8 cellular contexts compared by ENCODE assay signal in genomic region chr12:96445743-96446655, GRCh38. TPM values are rescaled to one million over a fixed set of nuclear protein-coding genes. Genes with fewer than 3 reads are reported as not detected.
A peak's percentile ranks its signal among the peaks of the same experiment; 100 is the strongest.
DNase-seq lines count a peak whose midpoint lies in the region; ATAC-seq and TF ChIP-seq lines count a peak whose summit lies in the region.

No MANE protein-coding gene starts in this region.

- no peak for TF ChIP-seq EP300 in esophagus muscularis mucosa (IDR thresholded peaks at IDR 0.05)

- no peak for TF ChIP-seq CTCF in esophagus muscularis mucosa (IDR thresholded peaks at IDR 0.05)

- POLR2A ChIA-PET in activated CD4-positive, alpha-beta T cell treated with anti-CD3 and anti-CD28 coated beads, Interleukin-2, amount 10 ng/mL, durations not matched to agents 7 days and 5 days (lab: Charles Lee), result interaction anchor here (0.6 to 1.2 kb wide), 2 partner anchors 11 to 39 kb away, joined by 3 read pairs; no protein-coding TSS in a partner anchor

- ATAC-seq in CD4-positive, CD25-positive, alpha-beta regulatory T cell (ENCODE audit: low read depth in 2 of 2), result peak; percentile 99
- ATAC-seq in GM19468 (IDR thresholded peaks at IDR 0.05; ENCODE audit: extremely low read depth, unreplicated experiment), result peak; percentile 97

- peak overlapping the region; percentile 94 to 97 (median 95) for H3K27ac Mint-ChIP-seq in CD4-positive, CD25-positive, alpha-beta regulatory T cell
- H3K27ac Mint-ChIP-seq in activated CD4-positive, alpha-beta T cell treated with anti-CD3 and anti-CD28 coated beads, Interleukin-2, amount 10 ng/mL, durations not matched to agents 7 days and 5 days, result peak overlapping the region; percentile 95

- no peaks in the 10 kb centered on the region for H3K27me3 ChIP-seq in CD4-positive, CD25-positive, alpha-beta regulatory T cell (ENCODE audit: control insufficient read depth, insufficient read depth, low read length)
- H3K27me3 ChIP-seq in esophagus muscularis mucosa, result no peaks in the 10 kb centered on the region

- CTCF ChIA-PET in activated CD4-positive, alpha-beta T cell treated with anti-CD3 and anti-CD28 coated beads, Interleukin-2, amount 10 ng/mL, durations not matched to agents 7 days and 5 days (lab: Charles Lee), result interaction anchor here (0.6 to 3.0 kb wide), 16 partner anchors 8 to 266 kb away, joined by 3 to 27 read pairs (median 5); partner anchors contain the start of genes CDK17 and CFAP54

- H3K4me3 ChIP-seq in CD4-positive, CD25-positive, alpha-beta regulatory T cell (ENCODE audit: low read depth, low read length), result peak overlapping the region; percentile 77
- no peak overlapping the region for H3K4me3 ChIP-seq in esophagus muscularis mucosa

- H3K36me3 Mint-ChIP-seq in CD4-positive, CD25-positive, alpha-beta regulatory T cell, result no peaks in the 10 kb centered on the region
- peaks cover 10% of the 10 kb centered on the region for H3K36me3 Mint-ChIP-seq in activated CD4-positive, alpha-beta T cell treated with anti-CD3 and anti-CD28 coated beads, Interleukin-2, amount 10 ng/mL, durations not matched to agents 7 days and 5 days (ENCODE audit: low read depth)

- WGBS in esophagus muscularis mucosa, result 64% methylated on average over 6 of the region's 6 CpGs

- no peaks in the 10 kb centered on the region for H3K36me3 ChIP-seq in CD4-positive, CD25-positive, alpha-beta regulatory T cell (ENCODE audit: control insufficient read depth, insufficient read depth, low read length)
- no peaks in the 10 kb centered on the region for H3K36me3 ChIP-seq in esophagus muscularis mucosa

- H3K4me3 Mint-ChIP-seq in CD4-positive, CD25-positive, alpha-beta regulatory T cell, result peak overlapping the region; percentile 1 to 81 (median 32)
- peak overlapping the region; percentile 28 for H3K4me3 Mint-ChIP-seq in activated CD4-positive, alpha-beta T cell treated with anti-CD3 and anti-CD28 coated beads, Interleukin-2, amount 10 ng/mL, durations not matched to agents 7 days and 5 days

- DNase-seq in CD4-positive, CD25-positive, alpha-beta regulatory T cell, result peak; percentile 56 to 94 (median 84)
- peak; percentile 66 for DNase-seq in HT-29 (ENCODE audit: low spot score)
- peak; percentile 80 for DNase-seq in activated CD4-positive, alpha-beta T cell treated with anti-CD3 and anti-CD28 coated beads, Interleukin-2, amount 10 ng/mL, durations not matched to agents 7 days and 5 days
- DNase-seq in esophagus muscularis mucosa (ENCODE audit: extremely low spot score), result no peak
- DNase-seq in pulmonary artery endothelial cell (ENCODE audit: low read depth, low spot score), result peak; percentile 100
- no peak for DNase-seq in NCI-H1417 treated with DMSO at 0.1 percent for 48 hours (lab: John Stamatoyannopoulos, UW)
- no peak for DNase-seq in DMS 273 (lab: John Stamatoyannopoulos, UW; ENCODE audit: unreplicated experiment)

- H3K27me3 Mint-ChIP-seq in CD4-positive, CD25-positive, alpha-beta regulatory T cell, result no peaks in the 10 kb centered on the region
- no peaks in the 10 kb centered on the region for H3K27me3 Mint-ChIP-seq in activated CD4-positive, alpha-beta T cell treated with anti-CD3 and anti-CD28 coated beads, Interleukin-2, amount 10 ng/mL, durations not matched to agents 7 days and 5 days

- H3K4me1 Mint-ChIP-seq in CD4-positive, CD25-positive, alpha-beta regulatory T cell, result peaks cover 19 to 41% (median 30%) of the 10 kb centered on the region in 4 donors
- peaks cover 53% of the 10 kb centered on the region for H3K4me1 Mint-ChIP-seq in activated CD4-positive, alpha-beta T cell treated with anti-CD3 and anti-CD28 coated beads, Interleukin-2, amount 10 ng/mL, durations not matched to agents 7 days and 5 days

- H3K27ac ChIP-seq in CD4-positive, CD25-positive, alpha-beta regulatory T cell (ENCODE audit: insufficient read depth, low read length, poor library complexity, severe bottlenecking), result peak overlapping the region; percentile 92
- peak overlapping the region; percentile 29 to 62 (median 53) for H3K27ac ChIP-seq in esophagus muscularis mucosa (replicated peaks in 1 of 4)

- H3K4me1 ChIP-seq in CD4-positive, CD25-positive, alpha-beta regulatory T cell (ENCODE audit: control insufficient read depth, insufficient read depth, low read length, poor library complexity, severe bottlenecking), result peaks cover 25% of the 10 kb centered on the region
- H3K4me1 ChIP-seq in esophagus muscularis mucosa, result peaks cover 0 to 4% (median 2%) of the 10 kb centered on the region in 4 donors

- intact Hi-C loops in esophagus muscularis mucosa (cut with DNase I), result no loop called here

- no peak for TF ChIP-seq POLR2A in esophagus muscularis mucosa (IDR thresholded peaks at IDR 0.05; ENCODE audit: low read depth)

- H3K9me3 Mint-ChIP-seq in CD4-positive, CD25-positive, alpha-beta regulatory T cell, result peaks cover 0 to 2% (median 0%) of the 10 kb centered on the region in 7 donors
- H3K9me3 Mint-ChIP-seq in activated CD4-positive, alpha-beta T cell treated with anti-CD3 and anti-CD28 coated beads, Interleukin-2, amount 10 ng/mL, durations not matched to agents 7 days and 5 days, result peaks cover 16% of the 10 kb centered on the region

- H3K9me3 ChIP-seq in CD4-positive, CD25-positive, alpha-beta regulatory T cell (ENCODE audit: control insufficient read depth in 2 of 2, low read length in 2 of 2), result no peaks in the 10 kb centered on the region
- no peaks in the 10 kb centered on the region for H3K9me3 ChIP-seq in esophagus muscularis mucosa

RNA-seq across cellular contexts. Expression of gene CFAP54, which starts 43.4 kb away (rescaled TPM):
- total RNA-seq in CD4-positive, CD25-positive, alpha-beta regulatory T cell, result 0.27 TPM
- polyA plus RNA-seq in CD4-positive, CD25-positive, alpha-beta regulatory T cell, result under 1 TPM in 2 of 4 donors, not detected in 2; 0.07 to 0.32 TPM
- not detected in 2 replicates for total RNA-seq in HT-29 (2014; rRNA removed; shearing (Covaris generic))
- under 1 TPM; 0.23 to 0.40 TPM for total RNA-seq in activated CD4-positive, alpha-beta T cell treated with anti-CD3 and anti-CD28 coated beads, Interleukin-2, amount 10 ng/mL, durations not matched to agents 7 days and 5 days
- 1 to 10 TPM; 3.0 to 5.8 (median 4.3) TPM for total RNA-seq in esophagus muscularis mucosa
- total RNA-seq in pulmonary artery endothelial cell, result 10.0 and 26.2 TPM in 2 replicates

RNA-seq across cellular contexts. Expression of gene CDK17, which starts 45.8 kb away (rescaled TPM):
- total RNA-seq in CD4-positive, CD25-positive, alpha-beta regulatory T cell, result 120 TPM
- polyA plus RNA-seq in CD4-positive, CD25-positive, alpha-beta regulatory T cell, result 10 to 100 TPM; 21.6 to 33.5 (median 24.6) TPM
- total RNA-seq in HT-29 (2014; rRNA removed; shearing (Covaris generic)), result 7.1 and 9.2 TPM in 2 replicates
- 10 to 100 TPM; 38.7 to 43.5 TPM for total RNA-seq in activated CD4-positive, alpha-beta T cell treated with anti-CD3 and anti-CD28 coated beads, Interleukin-2, amount 10 ng/mL, durations not matched to agents 7 days and 5 days
- total RNA-seq in esophagus muscularis mucosa (10 to 100 TPM; 56.2 to 96.9 (median 68.6) TPM), pulmonary artery endothelial cell (224 and 273 TPM in 2 replicates)

Comparison
In these comparisons a context has a peak if more than half of its experiments do, and no peak if none do; other contexts are left out.
1. DNase-seq: peak in CD4-positive, CD25-positive, alpha-beta regulatory T cell (3 of 3), HT-29 (single experiment), activated CD4-positive, alpha-beta T cell treated with anti-CD3 and anti-CD28 coated beads, Interleukin-2, amount 10 ng/mL, durations not matched to agents 7 days and 5 days (single experiment) and pulmonary artery endothelial cell (single experiment); none in esophagus muscularis mucosa (single experiment), NCI-H1417 treated with DMSO at 0.1 percent for 48 hours (single experiment) and DMS 273 (single experiment).